2 cellular contexts compared by ENCODE assay signal in genomic region chr7:28151965-28152364, GRCh38.
TF ChIP-seq lines count a peak whose summit lies in the region.

No MANE protein-coding gene starts in this region.

TF ChIP-seq in SK-N-SH treated with all-trans-retinoic acid at 6 μM for 48 hours, 23 proteins besides CTCF, POLR2A, EP300 and RAD21 (continued from another document):
- TF ChIP-seq, protein P1, sequence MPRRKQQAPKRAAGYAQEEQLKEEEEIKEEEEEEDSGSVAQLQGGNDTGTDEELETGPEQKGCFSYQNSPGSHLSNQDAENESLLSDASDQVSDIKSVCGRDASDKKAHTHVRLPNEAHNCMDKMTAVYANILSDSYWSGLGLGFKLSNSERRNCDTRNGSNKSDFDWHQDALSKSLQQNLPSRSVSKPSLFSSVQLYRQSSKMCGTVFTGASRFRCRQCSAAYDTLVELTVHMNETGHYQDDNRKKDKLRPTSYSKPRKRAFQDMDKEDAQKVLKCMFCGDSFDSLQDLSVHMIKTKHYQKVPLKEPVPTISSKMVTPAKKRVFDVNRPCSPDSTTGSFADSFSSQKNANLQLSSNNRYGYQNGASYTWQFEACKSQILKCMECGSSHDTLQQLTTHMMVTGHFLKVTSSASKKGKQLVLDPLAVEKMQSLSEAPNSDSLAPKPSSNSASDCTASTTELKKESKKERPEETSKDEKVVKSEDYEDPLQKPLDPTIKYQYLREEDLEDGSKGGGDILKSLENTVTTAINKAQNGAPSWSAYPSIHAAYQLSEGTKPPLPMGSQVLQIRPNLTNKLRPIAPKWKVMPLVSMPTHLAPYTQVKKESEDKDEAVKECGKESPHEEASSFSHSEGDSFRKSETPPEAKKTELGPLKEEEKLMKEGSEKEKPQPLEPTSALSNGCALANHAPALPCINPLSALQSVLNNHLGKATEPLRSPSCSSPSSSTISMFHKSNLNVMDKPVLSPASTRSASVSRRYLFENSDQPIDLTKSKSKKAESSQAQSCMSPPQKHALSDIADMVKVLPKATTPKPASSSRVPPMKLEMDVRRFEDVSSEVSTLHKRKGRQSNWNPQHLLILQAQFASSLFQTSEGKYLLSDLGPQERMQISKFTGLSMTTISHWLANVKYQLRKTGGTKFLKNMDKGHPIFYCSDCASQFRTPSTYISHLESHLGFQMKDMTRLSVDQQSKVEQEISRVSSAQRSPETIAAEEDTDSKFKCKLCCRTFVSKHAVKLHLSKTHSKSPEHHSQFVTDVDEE (CRISPR knock-in tag; IDR thresholded peaks at IDR 0.05), result no peak
- TF ChIP-seq CSRNP3 (CRISPR knock-in tag; IDR thresholded peaks at IDR 0.05), result no peak
- no peak for TF ChIP-seq ZNF70 (CRISPR knock-in tag; IDR thresholded peaks at IDR 0.05)
- TF ChIP-seq CSDC2 (CRISPR knock-in tag; IDR thresholded peaks at IDR 0.05), result no peak
- TF ChIP-seq TCF4 (CRISPR knock-in tag; IDR thresholded peaks at IDR 0.05; ENCODE audit: borderline replicate concordance), result no peak
- no peak for TF ChIP-seq PPARA (CRISPR knock-in tag; IDR thresholded peaks at IDR 0.05; ENCODE audit: borderline replicate concordance)
- TF ChIP-seq BACH2 (CRISPR knock-in tag; IDR thresholded peaks at IDR 0.05; ENCODE audit: borderline replicate concordance), result no peak

TF ChIP-seq in GM23338, 12 proteins besides CTCF, POLR2A, EP300 and RAD21 (continued from another document):
- TF ChIP-seq, protein P2, sequence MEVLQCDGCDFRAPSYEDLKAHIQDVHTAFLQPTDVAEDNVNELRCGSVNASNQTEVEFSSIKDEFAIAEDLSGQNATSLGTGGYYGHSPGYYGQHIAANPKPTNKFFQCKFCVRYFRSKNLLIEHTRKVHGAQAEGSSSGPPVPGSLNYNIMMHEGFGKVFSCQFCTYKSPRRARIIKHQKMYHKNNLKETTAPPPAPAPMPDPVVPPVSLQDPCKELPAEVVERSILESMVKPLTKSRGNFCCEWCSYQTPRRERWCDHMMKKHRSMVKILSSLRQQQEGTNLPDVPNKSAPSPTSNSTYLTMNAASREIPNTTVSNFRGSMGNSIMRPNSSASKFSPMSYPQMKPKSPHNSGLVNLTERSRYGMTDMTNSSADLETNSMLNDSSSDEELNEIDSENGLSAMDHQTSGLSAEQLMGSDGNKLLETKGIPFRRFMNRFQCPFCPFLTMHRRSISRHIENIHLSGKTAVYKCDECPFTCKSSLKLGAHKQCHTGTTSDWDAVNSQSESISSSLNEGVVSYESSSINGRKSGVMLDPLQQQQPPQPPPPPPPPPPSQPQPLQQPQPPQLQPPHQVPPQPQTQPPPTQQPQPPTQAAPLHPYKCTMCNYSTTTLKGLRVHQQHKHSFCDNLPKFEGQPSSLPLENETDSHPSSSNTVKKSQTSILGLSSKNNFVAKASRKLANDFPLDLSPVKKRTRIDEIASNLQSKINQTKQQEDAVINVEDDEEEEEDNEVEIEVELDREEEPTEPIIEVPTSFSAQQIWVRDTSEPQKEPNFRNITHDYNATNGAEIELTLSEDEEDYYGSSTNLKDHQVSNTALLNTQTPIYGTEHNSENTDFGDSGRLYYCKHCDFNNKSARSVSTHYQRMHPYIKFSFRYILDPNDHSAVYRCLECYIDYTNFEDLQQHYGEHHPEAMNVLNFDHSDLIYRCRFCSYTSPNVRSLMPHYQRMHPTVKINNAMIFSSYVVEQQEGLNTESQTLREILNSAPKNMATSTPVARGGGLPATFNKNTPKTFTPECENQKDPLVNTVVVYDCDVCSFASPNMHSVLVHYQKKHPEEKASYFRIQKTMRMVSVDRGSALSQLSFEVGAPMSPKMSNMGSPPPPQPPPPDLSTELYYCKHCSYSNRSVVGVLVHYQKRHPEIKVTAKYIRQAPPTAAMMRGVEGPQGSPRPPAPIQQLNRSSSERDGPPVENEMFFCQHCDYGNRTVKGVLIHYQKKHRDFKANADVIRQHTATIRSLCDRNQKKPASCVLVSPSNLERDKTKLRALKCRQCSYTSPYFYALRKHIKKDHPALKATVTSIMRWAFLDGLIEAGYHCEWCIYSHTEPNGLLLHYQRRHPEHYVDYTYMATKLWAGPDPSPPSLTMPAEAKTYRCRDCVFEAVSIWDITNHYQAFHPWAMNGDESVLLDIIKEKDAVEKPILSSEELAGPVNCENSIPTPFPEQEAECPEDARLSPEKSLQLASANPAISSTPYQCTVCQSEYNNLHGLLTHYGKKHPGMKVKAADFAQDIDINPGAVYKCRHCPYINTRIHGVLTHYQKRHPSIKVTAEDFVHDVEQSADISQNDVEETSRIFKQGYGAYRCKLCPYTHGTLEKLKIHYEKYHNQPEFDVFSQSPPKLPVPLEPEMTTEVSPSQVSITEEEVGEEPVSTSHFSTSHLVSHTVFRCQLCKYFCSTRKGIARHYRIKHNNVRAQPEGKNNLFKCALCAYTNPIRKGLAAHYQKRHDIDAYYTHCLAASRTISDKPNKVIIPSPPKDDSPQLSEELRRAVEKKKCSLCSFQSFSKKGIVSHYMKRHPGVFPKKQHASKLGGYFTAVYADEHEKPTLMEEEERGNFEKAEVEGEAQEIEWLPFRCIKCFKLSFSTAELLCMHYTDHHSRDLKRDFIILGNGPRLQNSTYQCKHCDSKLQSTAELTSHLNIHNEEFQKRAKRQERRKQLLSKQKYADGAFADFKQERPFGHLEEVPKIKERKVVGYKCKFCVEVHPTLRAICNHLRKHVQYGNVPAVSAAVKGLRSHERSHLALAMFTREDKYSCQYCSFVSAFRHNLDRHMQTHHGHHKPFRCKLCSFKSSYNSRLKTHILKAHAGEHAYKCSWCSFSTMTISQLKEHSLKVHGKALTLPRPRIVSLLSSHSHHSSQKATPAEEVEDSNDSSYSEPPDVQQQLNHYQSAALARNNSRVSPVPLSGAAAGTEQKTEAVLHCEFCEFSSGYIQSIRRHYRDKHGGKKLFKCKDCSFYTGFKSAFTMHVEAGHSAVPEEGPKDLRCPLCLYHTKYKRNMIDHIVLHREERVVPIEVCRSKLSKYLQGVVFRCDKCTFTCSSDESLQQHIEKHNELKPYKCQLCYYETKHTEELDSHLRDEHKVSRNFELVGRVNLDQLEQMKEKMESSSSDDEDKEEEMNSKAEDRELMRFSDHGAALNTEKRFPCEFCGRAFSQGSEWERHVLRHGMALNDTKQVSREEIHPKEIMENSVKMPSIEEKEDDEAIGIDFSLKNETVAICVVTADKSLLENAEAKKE (CRISPR knock-in tag; IDR thresholded peaks at IDR 0.05), result no peak
- TF ChIP-seq NANOG (IDR thresholded peaks at IDR 0.05; ENCODE audit: borderline replicate concordance), result no peak
- no peak for TF ChIP-seq STAT1 (IDR thresholded peaks at IDR 0.05; ENCODE audit: unreplicated experiment)
- TF ChIP-seq POLR2AphosphoS5 (IDR thresholded peaks at IDR 0.05; ENCODE audit: low read depth), result no peak
- TF ChIP-seq, protein P3, sequence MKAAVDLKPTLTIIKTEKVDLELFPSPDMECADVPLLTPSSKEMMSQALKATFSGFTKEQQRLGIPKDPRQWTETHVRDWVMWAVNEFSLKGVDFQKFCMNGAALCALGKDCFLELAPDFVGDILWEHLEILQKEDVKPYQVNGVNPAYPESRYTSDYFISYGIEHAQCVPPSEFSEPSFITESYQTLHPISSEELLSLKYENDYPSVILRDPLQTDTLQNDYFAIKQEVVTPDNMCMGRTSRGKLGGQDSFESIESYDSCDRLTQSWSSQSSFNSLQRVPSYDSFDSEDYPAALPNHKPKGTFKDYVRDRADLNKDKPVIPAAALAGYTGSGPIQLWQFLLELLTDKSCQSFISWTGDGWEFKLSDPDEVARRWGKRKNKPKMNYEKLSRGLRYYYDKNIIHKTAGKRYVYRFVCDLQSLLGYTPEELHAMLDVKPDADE (IDR thresholded peaks at IDR 0.05), result no peak
- no peak for TF ChIP-seq EZH2 (IDR thresholded peaks at IDR 0.05; ENCODE audit: low read depth, unreplicated experiment)
